Comparison of ENCODE assay signal across 8 cellular contexts in the genomic region with DNA sequence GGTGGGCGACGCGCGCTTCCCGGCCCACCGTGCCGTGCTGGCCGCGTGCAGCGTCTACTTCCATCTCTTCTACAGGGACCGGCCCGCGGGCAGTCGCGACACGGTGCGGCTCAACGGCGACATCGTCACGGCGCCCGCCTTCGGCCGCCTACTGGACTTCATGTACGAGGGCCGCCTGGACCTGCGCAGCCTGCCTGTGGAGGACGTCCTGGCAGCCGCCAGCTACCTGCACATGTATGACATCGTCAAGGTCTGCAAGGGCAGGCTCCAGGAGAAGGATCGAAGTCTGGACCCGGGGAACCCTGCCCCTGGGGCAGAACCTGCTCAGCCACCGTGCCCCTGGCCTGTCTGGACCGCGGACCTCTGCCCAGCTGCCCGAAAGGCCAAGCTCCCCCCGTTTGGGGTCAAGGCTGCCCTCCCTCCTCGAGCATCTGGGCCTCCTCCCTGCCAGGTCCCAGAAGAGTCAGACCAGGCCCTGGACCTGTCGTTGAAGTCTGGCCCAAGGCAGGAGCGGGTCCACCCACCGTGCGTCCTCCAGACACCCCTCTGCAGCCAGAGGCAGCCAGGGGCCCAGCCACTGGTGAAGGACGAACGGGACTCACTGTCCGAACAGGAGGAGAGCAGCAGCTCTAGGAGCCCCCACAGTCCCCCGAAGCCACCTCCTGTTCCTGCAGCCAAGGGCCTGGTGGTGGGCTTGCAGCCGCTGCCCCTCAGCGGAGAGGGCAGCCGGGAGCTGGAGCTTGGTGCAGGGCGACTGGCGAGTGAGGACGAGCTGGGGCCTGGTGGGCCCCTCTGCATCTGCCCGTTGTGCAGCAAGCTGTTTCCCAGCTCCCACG. TPM values are rescaled to one million over a fixed set of nuclear protein-coding genes. Genes with fewer than 3 reads are reported as not detected.
A peak's percentile ranks its signal among the peaks of the same experiment; 100 is the strongest.
DNase-seq lines count a peak whose midpoint lies in the region; ATAC-seq and TF ChIP-seq lines count a peak whose summit lies in the region.

No MANE protein-coding gene starts in this region.

- TF ChIP-seq POLR2A in IMR-90 (IDR thresholded peaks at IDR 0.05; ENCODE audit: low read depth, low read length) = no peak

- CTCF ChIA-PET in AG04449 (lab: Yijun Ruan, JAX) (interaction anchor here (0.7 to 5.0 kb wide), 8 partner anchors 10 to 33 kb away, joined by 3 to 18 read pairs (median 5); no protein-coding TSS in a partner anchor), IMR-90 (lab: Yijun Ruan, JAX) (interaction anchor here (0.5 to 0.9 kb wide), 2 partner anchors 25 kb away, joined by 3 read pairs; no protein-coding TSS in a partner anchor), mammary epithelial cell (lab: Charles Lee; ENCODE audit: low non-redundant PET) (no interaction called here)

- H2AK5ac ChIP-seq in IMR-90 (ENCODE audit: low read depth, low read length) = peak overlapping the region; percentile 13; the same call in 1 of the 2 replicates

- H3K79me2 ChIP-seq in mammary epithelial cell (ENCODE audit: insufficient read depth, low read length) = no peaks in the 10 kb centered on the region

- peak overlapping the region; percentile 3; the same call in 1 of the 2 replicates for H3K23ac ChIP-seq in IMR-90 (ENCODE audit: low read depth, low read length)

- no peak overlapping the region for H3K56ac ChIP-seq in IMR-90 (ENCODE audit: extremely low read depth, insufficient read depth, low read length)

- no peak for TF ChIP-seq RAD21 in IMR-90 (IDR thresholded peaks at IDR 0.05; ENCODE audit: low read length)

- ATAC-seq in IMR-90 (ENCODE audit: low read depth) = no peak
- ATAC-seq in mucosa of descending colon = peak; percentile 19
- ATAC-seq in HG02571 (IDR thresholded peaks at IDR 0.05; ENCODE audit: unreplicated experiment) = no peak

- no peak overlapping the region for H4K8ac ChIP-seq in IMR-90 (ENCODE audit: low read depth in 2 of 2, low read length in 2 of 2)

- peak overlapping the region; percentile 64 for H3K4me3 ChIP-seq in AG04449 (ENCODE audit: low read depth, low read length)
- peak overlapping the region; percentile 61 for H3K4me3 ChIP-seq in IMR-90 (ENCODE audit: insufficient read depth, low read depth, low read length)
- H3K4me3 ChIP-seq in mammary epithelial cell (replicated peaks in 1 of 3; ENCODE audit: insufficient read depth in 1 of 3, low read depth in 2 of 3, low read length in 3 of 3) = peak overlapping the region; percentile 43 to 59 (median 58)
- H3K4me3 ChIP-seq in mucosa of descending colon = peak overlapping the region; percentile 17

- BruUV-seq in IMR-90 (replicated peaks; lab: Mats Ljungman, UMichigan) (no TSS peak), mammary epithelial cell (replicated peaks; lab: Mats Ljungman, UMichigan) (no TSS peak)

- no peak for DNase-seq in AG04449 (ENCODE audit: low read depth, low spot score)
- no peak for DNase-seq in IMR-90
- no peak for DNase-seq in mammary epithelial cell
- peak in 1 of 3 donors; percentile 43 for DNase-seq in mucosa of descending colon
- no peak for DNase-seq in HUDEP-2 (lab: John Stamatoyannopoulos, UW; ENCODE audit: unreplicated experiment in 76 of 76)
- DNase-seq in amygdala (lab: John Stamatoyannopoulos, UW) = no peak
- DNase-seq in NCI-H1092 (lab: John Stamatoyannopoulos, UW) = no peak

- WGBS in IMR-90 (ENCODE audit: extremely low coverage in 2 of 2, insufficient read length in 1 of 2), 2 experiments = 21% methylated on average over 41 of the region's 55 CpGs; no CpG with 5 or more reads in 1 of the 2 experiments
- WGBS in mammary epithelial cell (ENCODE audit: low coverage, missing lambda C conversion rate) = 65% methylated on average over 18 of the region's 55 CpGs

- no peaks in the 10 kb centered on the region for H3K27me3 ChIP-seq in IMR-90 (ENCODE audit: control insufficient read depth, insufficient read depth, low read length)
- no peaks in the 10 kb centered on the region for H3K27me3 ChIP-seq in mammary epithelial cell (ENCODE audit: insufficient read depth, low read length)

- H3K36me3 ChIP-seq in IMR-90 (ENCODE audit: control insufficient read depth, insufficient read depth, low read length) (no peaks in the 10 kb centered on the region), mammary epithelial cell (ENCODE audit: insufficient read depth, low read length) (no peaks in the 10 kb centered on the region), mucosa of descending colon (ENCODE audit: low read depth) (no peaks in the 10 kb centered on the region)

- H3K9ac ChIP-seq in IMR-90 (ENCODE audit: low read depth, low read length) (peak overlapping the region; percentile 7), mammary epithelial cell (ENCODE audit: insufficient read depth, low read length) (no peak overlapping the region)

- H3K18ac ChIP-seq in IMR-90 (ENCODE audit: low read depth, low read length) = no peak overlapping the region

- H4K20me1 ChIP-seq in IMR-90 (ENCODE audit: insufficient read depth, low read length) (peaks cover 4% of the 10 kb centered on the region; the same call in 1 of the 2 replicates), mammary epithelial cell (ENCODE audit: insufficient read depth, low read length) (no peaks in the 10 kb centered on the region)

- intact Hi-C loops in IMR-90 (cut with micrococcal nuclease) (no loop called here), mammary epithelial cell (cut with micrococcal nuclease) (no loop called here), mucosa of descending colon (cut with DNase I, micrococcal nuclease) (no loop called here)

- H3K4me2 ChIP-seq in IMR-90 (ENCODE audit: low read depth, low read length) (peak overlapping the region; percentile 73), mammary epithelial cell (ENCODE audit: insufficient read depth, low read depth, low read length) (peak overlapping the region; percentile 97)

- POLR2A ChIA-PET in AG04449 (lab: Yijun Ruan, JAX) = interaction anchor here (0.7 kb wide), 1 partner anchor 10 kb away, joined by 4 read pairs; no protein-coding TSS in a partner anchor
- POLR2A ChIA-PET in IMR-90 (lab: Charles Lee; ENCODE audit: unreplicated experiment) = no interaction called here

- H2BK15ac ChIP-seq in IMR-90 (ENCODE audit: low read depth, low read length) = no peak overlapping the region

- TF ChIP-seq CTCF in AG04449 (IDR thresholded peaks at IDR 0.05; ENCODE audit: insufficient read depth, low read length, missing control alignments) (no peak), IMR-90 (conservative IDR thresholded peaks at IDR 0.05; ENCODE audit: low read depth, low read length) (no peak), mammary epithelial cell (conservative IDR thresholded peaks at IDR 0.05 in 1 of 2, IDR thresholded peaks at IDR 0.05 in 1 of 2; ENCODE audit: extremely low read depth in 1 of 2, insufficient read depth in 1 of 2, low read depth in 1 of 2, low read length in 2 of 2) (no peak), mucosa of descending colon (IDR thresholded peaks at IDR 0.05) (no peak)

- H2BK120ac ChIP-seq in IMR-90 (ENCODE audit: low read depth, low read length) = no peak overlapping the region

- no peak overlapping the region for H3K14ac ChIP-seq in IMR-90 (replicated peaks; ENCODE audit: low read depth, low read length)

- no peak overlapping the region for H2BK20ac ChIP-seq in IMR-90 (ENCODE audit: low read depth, low read length)

- H4K5ac ChIP-seq in IMR-90 (ENCODE audit: low read depth, low read length) = no peak overlapping the region

- H2AFZ ChIP-seq in IMR-90 (replicated peaks; ENCODE audit: low read length, poor library complexity) (peak overlapping the region; percentile 89), mammary epithelial cell (ENCODE audit: low read depth, low read length) (peak overlapping the region; percentile 80)

- peaks cover 16% of the 10 kb centered on the region for H3K9me1 ChIP-seq in IMR-90 (ENCODE audit: insufficient read depth, low read length)

- dilution Hi-C loops in IMR-90 (cut with HindIII; ENCODE audit: low sequenced_read_pairs, unreplicated experiment) (no loop called here), mammary epithelial cell (cut with HindIII; ENCODE audit: low sequenced_read_pairs) (no loop called here)

- no peak overlapping the region for H4K91ac ChIP-seq in IMR-90 (ENCODE audit: insufficient read depth, low read depth, low read length)

- H3K4ac ChIP-seq in IMR-90 (ENCODE audit: low read depth, low read length) = no peak overlapping the region

- H3K9me3 ChIP-seq in IMR-90 (ENCODE audit: control insufficient read depth, insufficient read depth, low read length) = no peaks in the 10 kb centered on the region
- H3K9me3 ChIP-seq in mammary epithelial cell (replicated peaks; ENCODE audit: insufficient read depth, low read length) = no peaks in the 10 kb centered on the region
- H3K9me3 ChIP-seq in mucosa of descending colon = no peaks in the 10 kb centered on the region

- peak overlapping the region; percentile 87 for H2AK9ac ChIP-seq in IMR-90 (replicated peaks; ENCODE audit: low read depth, low read length, poor library complexity)

- H3K27ac ChIP-seq in IMR-90 (ENCODE audit: insufficient read depth, low read length) (no peak overlapping the region; the same call in 1 of the 2 replicates), mammary epithelial cell (ENCODE audit: insufficient read depth, low read depth, low read length) (no peak overlapping the region)

- in situ Hi-C loops in IMR-90 (cut with MboI; ENCODE audit: low sequenced_read_pairs) = no loop called here
- in situ Hi-C loops in mammary epithelial cell (cut with MboI; ENCODE audit: low sequenced_read_pairs in 2 of 2) = no loop called here

- H3K4me1 ChIP-seq in IMR-90 (ENCODE audit: control insufficient read depth, insufficient read depth, low read length) = peaks cover 23% of the 10 kb centered on the region
- H3K4me1 ChIP-seq in mammary epithelial cell (ENCODE audit: insufficient read depth, low read length) = peaks cover 10% of the 10 kb centered on the region
- peaks cover 36% of the 10 kb centered on the region for H3K4me1 ChIP-seq in mucosa of descending colon (ENCODE audit: low read depth)

- no peak overlapping the region for H2BK5ac ChIP-seq in IMR-90 (ENCODE audit: low read depth, low read length, poor library complexity, severe bottlenecking)

- peaks cover 0 to 12% of the 10 kb centered on the region in 2 experiments; a peak in 1 of 4 replicates for H3K79me1 ChIP-seq in IMR-90 (ENCODE audit: low read depth in 1 of 2, low read length in 2 of 2)

RNA-seq across cellular contexts. Expression of a gene that starts 0.6 kb away (rescaled TPM):
- total RNA-seq in IMR-90 (2012; rRNA removed) = 1.1 and 1.3 TPM in 2 replicates
- polyA plus RNA-seq in IMR-90 (2012; rRNA removed) = 2.3 and 3.6 TPM in 2 replicates
- 1.7 and 3.3 TPM in 2 replicates for polyA plus RNA-seq in IMR-90 (2012; cell fraction: cytosol; rRNA removed)
- 1.2 and 2.1 TPM in 2 replicates for polyA plus RNA-seq in IMR-90 (2012; cell fraction: nucleus; rRNA removed; ENCODE audit: low replicate concordance)
- 1 to 10 TPM; 1.9 to 2.2 TPM for total RNA-seq in mammary epithelial cell
- polyA plus RNA-seq in mammary epithelial cell = 1.2 TPM
- polyA minus RNA-seq in mammary epithelial cell = 0.41 TPM
- total RNA-seq in mucosa of descending colon = 10 to 100 TPM in 1 of 3 donors, 1 to 10 TPM in 2; 6.5 to 10.6 (median 7.8) TPM

RNA-seq across cellular contexts. Expression of a gene that starts 6.0 kb away (rescaled TPM):
- total RNA-seq in IMR-90 (2012; rRNA removed) (182 and 193 TPM in 2 replicates), mammary epithelial cell (100 to 1,000 TPM; 116 to 125 TPM), mucosa of descending colon (100 to 1,000 TPM; 122 to 176 (median 128) TPM)
- polyA plus RNA-seq in IMR-90 (2012; rRNA removed) (221 and 242 TPM in 2 replicates), mammary epithelial cell (124 TPM)
- 248 and 535 TPM in 2 replicates for polyA plus RNA-seq in IMR-90 (2012; cell fraction: cytosol; rRNA removed)
- 317 and 551 TPM in 2 replicates for polyA plus RNA-seq in IMR-90 (2012; cell fraction: nucleus; rRNA removed; ENCODE audit: low replicate concordance)
- 153 TPM for polyA minus RNA-seq in mammary epithelial cell

RNA-seq across cellular contexts. Expression of a gene that starts 48.6 kb away (rescaled TPM):
- total RNA-seq in IMR-90 (2012; rRNA removed) = 132 and 166 TPM in 2 replicates
- polyA plus RNA-seq in IMR-90 (2012; rRNA removed) = 184 and 248 TPM in 2 replicates
- 392 and 403 TPM in 2 replicates for polyA plus RNA-seq in IMR-90 (2012; cell fraction: cytosol; rRNA removed)
- 69.2 and 188 TPM in 2 replicates for polyA plus RNA-seq in IMR-90 (2012; cell fraction: nucleus; rRNA removed; ENCODE audit: low replicate concordance)
- 10 to 100 TPM; 43.3 to 56.1 TPM for total RNA-seq in mammary epithelial cell
- 98.6 TPM for polyA plus RNA-seq in mammary epithelial cell
- 12.2 TPM for polyA minus RNA-seq in mammary epithelial cell
- 10 to 100 TPM; 38.7 to 82.4 (median 60.4) TPM for total RNA-seq in mucosa of descending colon
